ENCODE assay signal across 1 cellular context in the genomic region with DNA sequence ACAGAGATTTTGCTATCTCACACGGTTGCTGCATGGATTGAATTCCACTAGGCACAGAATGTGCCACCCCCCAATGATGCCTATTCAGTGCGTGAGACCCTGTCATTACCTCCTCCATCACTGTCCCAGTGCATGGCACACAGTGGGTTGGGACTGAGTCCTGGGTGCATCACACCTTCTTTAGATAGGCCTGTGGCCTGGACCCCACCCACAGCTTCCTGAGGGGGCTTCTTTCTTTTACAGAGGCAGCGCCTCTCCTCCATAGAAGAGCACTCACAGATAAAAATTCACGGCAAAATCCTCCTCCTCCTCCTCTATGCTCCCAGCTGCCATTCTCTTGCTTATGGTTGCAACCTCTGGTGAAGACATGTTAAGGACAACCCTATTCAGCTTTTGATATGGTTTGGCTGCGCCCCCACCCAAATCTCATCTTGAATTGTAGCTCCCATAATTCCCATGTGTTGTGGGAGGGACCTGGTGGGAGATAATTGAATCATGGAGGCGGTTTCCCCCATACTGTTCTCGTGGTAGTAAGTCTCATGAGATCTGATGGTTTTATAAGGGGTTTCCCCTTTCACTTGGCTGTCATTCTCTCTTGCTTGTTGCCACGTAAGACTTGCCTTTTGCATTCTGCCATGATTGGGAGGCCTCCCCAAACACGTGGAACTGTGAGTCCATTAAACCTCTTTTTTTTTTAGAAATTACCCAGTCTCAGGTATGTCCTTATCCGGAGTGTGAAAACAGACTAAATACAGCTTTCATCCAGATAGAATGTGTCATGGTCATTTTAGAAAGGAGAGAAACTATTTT.
TF ChIP-seq lines count a peak whose summit lies in the region.

No MANE protein-coding gene starts in this region.

TF ChIP-seq in IMR-90, 13 proteins besides CTCF, POLR2A, EP300 and RAD21:
- no peak for TF ChIP-seq BHLHE40 (IDR thresholded peaks at IDR 0.05; ENCODE audit: low read depth, low read length)
- no peak for TF ChIP-seq MAFK (IDR thresholded peaks at IDR 0.05; ENCODE audit: low read depth, low read length)
- TF ChIP-seq RCOR1 (IDR thresholded peaks at IDR 0.05; ENCODE audit: insufficient replicate concordance, low read length), result no peak
- TF ChIP-seq MAZ (IDR thresholded peaks at IDR 0.05; ENCODE audit: borderline replicate concordance, low read depth, low read length), result no peak
- TF ChIP-seq, protein P1, sequence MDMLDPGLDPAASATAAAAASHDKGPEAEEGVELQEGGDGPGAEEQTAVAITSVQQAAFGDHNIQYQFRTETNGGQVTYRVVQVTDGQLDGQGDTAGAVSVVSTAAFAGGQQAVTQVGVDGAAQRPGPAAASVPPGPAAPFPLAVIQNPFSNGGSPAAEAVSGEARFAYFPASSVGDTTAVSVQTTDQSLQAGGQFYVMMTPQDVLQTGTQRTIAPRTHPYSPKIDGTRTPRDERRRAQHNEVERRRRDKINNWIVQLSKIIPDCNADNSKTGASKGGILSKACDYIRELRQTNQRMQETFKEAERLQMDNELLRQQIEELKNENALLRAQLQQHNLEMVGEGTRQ (IDR thresholded peaks at IDR 0.05; ENCODE audit: low read depth, low read length), result no peak
- TF ChIP-seq FOS (IDR thresholded peaks at IDR 0.05; ENCODE audit: low read depth, low read length), result no peak
- no peak for TF ChIP-seq SMC3 (IDR thresholded peaks at IDR 0.05; ENCODE audit: low read depth, low read length)
- no peak for TF ChIP-seq NFE2L2 (IDR thresholded peaks at IDR 0.05; ENCODE audit: low read depth, low read length)
- TF ChIP-seq RFX5 (IDR thresholded peaks at IDR 0.05; ENCODE audit: low read depth, low read length), result no peak
- TF ChIP-seq CHD1 (IDR thresholded peaks at IDR 0.05; ENCODE audit: low read depth, low read length), result no peak
- no peak for TF ChIP-seq ELK1 (IDR thresholded peaks at IDR 0.05; ENCODE audit: borderline replicate concordance, low read depth, low read length)
- TF ChIP-seq CEBPB (IDR thresholded peaks at IDR 0.05; ENCODE audit: low read depth, low read length), result no peak
- no peak for TF ChIP-seq MXI1 (IDR thresholded peaks at IDR 0.05; ENCODE audit: borderline replicate concordance, low read depth, low read length)
TF ChIP-seq in IMR-90: peak in this region for 0.
